Comparison of ENCODE assay signal across 8 cellular contexts in the genomic region with DNA sequence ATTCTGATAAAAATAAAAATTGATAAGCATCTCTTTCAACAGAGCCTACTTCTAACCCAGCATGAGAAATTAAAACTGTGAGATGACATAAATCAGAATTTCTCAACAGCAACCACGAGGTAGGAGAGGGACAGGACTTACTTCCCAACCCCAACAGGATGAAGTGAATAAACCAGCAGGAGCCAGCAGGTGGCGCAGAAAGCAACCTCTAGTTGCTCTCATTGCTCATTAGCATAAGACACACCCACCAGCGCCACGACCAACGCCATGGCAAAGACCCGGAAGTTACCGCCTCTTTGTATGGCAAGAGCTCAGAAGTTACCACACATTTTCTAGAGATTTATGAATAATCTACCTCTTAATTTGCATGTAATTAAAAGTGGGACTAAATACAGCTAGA.
A peak's percentile ranks its signal among the peaks of the same experiment; 100 is the strongest.
DNase-seq lines count a peak whose midpoint lies in the region; ATAC-seq and TF ChIP-seq lines count a peak whose summit lies in the region.

No MANE protein-coding gene starts in this region.

- no peak for TF ChIP-seq POLR2A in lower leg skin (IDR thresholded peaks at IDR 0.05)

- DNase-seq in AG20443 (ENCODE audit: low spot score): peak; percentile 7
- DNase-seq in NOMO-1 treated with dmso at 0.1 percent for 144 hours (lab: John Stamatoyannopoulos, UW; ENCODE audit: unreplicated experiment): peak; percentile 24
- DNase-seq in MCF 10A (ENCODE audit: unreplicated experiment): peak; percentile 81
- DNase-seq in lower leg skin (ENCODE audit: low spot score in 2 of 2): peak; percentile 59 to 91
- DNase-seq in ureter (ENCODE audit: low spot score): peak; percentile 81

- no peaks in the 10 kb centered on the region for H3K36me3 Mint-ChIP-seq in MCF 10A (ENCODE audit: insufficient read depth, unreplicated experiment)

- H3K27ac Mint-ChIP-seq in MCF 10A (ENCODE audit: low read depth, unreplicated experiment): no peak overlapping the region

- intact Hi-C loops in MCF 10A (cut with micrococcal nuclease) (loop anchor here (5.0 kb wide), 1 partner anchor 1827 kb away; no protein-coding TSS in a partner anchor), lower leg skin (cut with DNase I; ENCODE audit: low total_unique reads) (no loop called here)

- no TSS peak for BruUV-seq in MCF 10A (replicated peaks; lab: Mats Ljungman, UMichigan)

- ATAC-seq in GM19043 (IDR thresholded peaks at IDR 0.05; ENCODE audit: low read depth, unreplicated experiment): peak; percentile 66
- peak; percentile 84 for ATAC-seq in HG03469 (IDR thresholded peaks at IDR 0.05; ENCODE audit: unreplicated experiment)
- no peak for ATAC-seq in GM18498 (IDR thresholded peaks at IDR 0.05; ENCODE audit: unreplicated experiment)

- H3K4me3 ChIP-seq in lower leg skin (ENCODE audit: low read depth, poor library complexity, severe bottlenecking): no peak overlapping the region

- no peaks in the 10 kb centered on the region for H3K27me3 Mint-ChIP-seq in MCF 10A (ENCODE audit: insufficient read depth, unreplicated experiment)

- WGBS in lower leg skin, 2 donors: 38 to 51% methylated on average over 7 of the region's 7 CpGs

- no peaks in the 10 kb centered on the region for H3K4me1 Mint-ChIP-seq in MCF 10A (ENCODE audit: insufficient read depth, unreplicated experiment)

- CTCF ChIA-PET in MCF 10A (lab: Yijun Ruan, JAX): interaction anchor here (0.7 to 3.2 kb wide), 14 partner anchors 9 to 1064 kb away, joined by 3 to 13 read pairs (median 4); no protein-coding TSS in a partner anchor

- TF ChIP-seq CTCF in MCF 10A (IDR thresholded peaks at IDR 0.05; ENCODE audit: unreplicated experiment): peak; percentile 29
- TF ChIP-seq CTCF in lower leg skin (IDR thresholded peaks at IDR 0.05): no peak

- no peaks in the 10 kb centered on the region for H3K9me3 Mint-ChIP-seq in MCF 10A (ENCODE audit: unreplicated experiment)

- H3K4me3 Mint-ChIP-seq in MCF 10A (ENCODE audit: unreplicated experiment): peak overlapping the region; percentile 19

- POLR2A ChIA-PET in MCF 10A (lab: Yijun Ruan, JAX): interaction anchor here (0.8 to 1.1 kb wide), 2 partner anchors 24 to 28 kb away, joined by 3 to 5 read pairs; no protein-coding TSS in a partner anchor

Comparison
In these comparisons a context has a peak if more than half of its experiments do, and no peak if none do; other contexts are left out.
1. DNase-seq: peak in every context shown above with its lines; median percentile 81 in MCF 10A; 81 in ureter; 75 in lower leg skin; 24 in NOMO-1 treated with dmso at 0.1 percent for 144 hours; 7 in AG20443.